Comparison of ENCODE assay signal across 15 cellular contexts in genomic region chr14:71398450-71398849, GRCh38.
DNase-seq lines count a peak whose midpoint lies in the region; ATAC-seq, FAIRE-seq and TF ChIP-seq lines count a peak whose summit lies in the region.
"Had no signal": no experiment of that assay in that cellular context is flagged by ENCODE, and none has a peak within 500 bp of the region (broad histone marks: within the 10 kb centered on the region; RNA-seq: fewer than 3 reads in every experiment).

No MANE protein-coding gene starts in this region.

- BruUV-seq in GM12878 (replicated peaks; lab: Mats Ljungman, UMichigan): TSS peak; percentile 93

- TF ChIP-seq EP300 in GM12878 (IDR thresholded peaks at IDR 0.05; ENCODE audit: borderline replicate concordance in 1 of 2, control insufficient read depth in 1 of 2, low read depth in 2 of 2, low read length in 2 of 2): no peak

- H3K4me3 Mint-ChIP-seq in CD4-positive, alpha-beta memory T cell: peak overlapping the region in 2 of 8 donors; percentile 23 to 60
- H3K4me3 Mint-ChIP-seq: neural progenitor cell had no signal

- peak overlapping the region; percentile 12 for H3K27ac ChIP-seq in CD4-positive, alpha-beta memory T cell (ENCODE audit: low read depth, low read length)
- peak overlapping the region; percentile 97 for H3K27ac ChIP-seq in GM12878 (ENCODE audit: control insufficient read depth, insufficient read depth)
- no peak overlapping the region for H3K27ac ChIP-seq in effector memory CD4-positive, alpha-beta T cell (ENCODE audit: insufficient read depth, low read length, poor library complexity, severe bottlenecking)
- H3K27ac ChIP-seq: neural progenitor cell had no signal

- 55% methylated on average over 3 of the region's 3 CpGs for WGBS in GM12878 (ENCODE audit: insufficient coverage, insufficient replicate concordance, low lambda C conversion rate, missing lambda C conversion rate)

- no peak for DNase-seq in CD4-positive, alpha-beta memory T cell
- DNase-seq in GM12878 (ENCODE audit: low read depth, low spot score) (peak; percentile 15), frontal cortex (ENCODE audit: low spot score in 2 of 2) (no peak), HUDEP-2 (lab: John Stamatoyannopoulos, UW; ENCODE audit: unreplicated experiment in 76 of 76) (no peak)
- DNase-seq in effector CD4-positive, alpha-beta T cell: no peak
- no peak for DNase-seq in effector memory CD4-positive, alpha-beta T cell
- DNase-seq: BE2C; NCI-H2171 treated with DMSO at 0.1 percent for 48 hours; stimulated activated naive CD4-positive, alpha-beta T cell treated with Interleukin-2 at 50 U/mL for 16 hours had no signal

- intact Hi-C loops in CD4-positive, alpha-beta memory T cell (cut with micrococcal nuclease): no loop called here
- intact Hi-C loops in GM12878 (cut with micrococcal nuclease; ENCODE audit: unreplicated experiment): loop anchor here (2.0 to 5.0 kb wide), 2 partner anchors 36 to 354 kb away; no protein-coding TSS in a partner anchor

- peaks cover 21% of the 10 kb centered on the region for H3K4me1 ChIP-seq in CD4-positive, alpha-beta memory T cell (ENCODE audit: insufficient read depth, low read length)
- H3K4me1 ChIP-seq in GM12878 (ENCODE audit: control insufficient read depth, insufficient read depth, low read length): peaks cover 27% of the 10 kb centered on the region
- H3K4me1 ChIP-seq in effector memory CD4-positive, alpha-beta T cell (ENCODE audit: control insufficient read depth, insufficient read depth, low read length, poor library complexity, severe bottlenecking): peaks cover 3% of the 10 kb centered on the region
- H3K4me1 ChIP-seq: BE2C had no signal

- ATAC-seq in GM21381 (IDR thresholded peaks at IDR 0.05; ENCODE audit: unreplicated experiment) (peak; percentile 15), HG03196 (IDR thresholded peaks at IDR 0.05; ENCODE audit: unreplicated experiment) (peak; percentile 7), GM12878 (peak; percentile 38)

- H2AFZ ChIP-seq in GM12878 (ENCODE audit: control insufficient read depth, low read depth, low read length): no peak overlapping the region
- H2AFZ ChIP-seq: neural progenitor cell had no signal

- H3K9ac ChIP-seq in GM12878 (ENCODE audit: control insufficient read depth, insufficient read depth, low read length): peak overlapping the region; percentile 41
- H3K9ac ChIP-seq: neural progenitor cell had no signal

- H3K27me3 Mint-ChIP-seq in CD4-positive, alpha-beta memory T cell: no peaks in the 10 kb centered on the region

- RAD21 ChIA-PET in GM12878 (lab: Charles Lee; ENCODE audit: unreplicated experiment): interaction anchor here (0.7 to 3.7 kb wide), 22 partner anchors 13 to 156 kb away, joined by 3 to 25 read pairs (median 4); no protein-coding TSS in a partner anchor

- no peak for TF ChIP-seq RAD21 in GM12878 (IDR thresholded peaks at IDR 0.05; ENCODE audit: insufficient read depth, low read depth, low read length)

- no peak for TF ChIP-seq POLR2A in GM12878 (IDR thresholded peaks at IDR 0.05; ENCODE audit: low read depth, low read length)

- no peak for TF ChIP-seq CTCF in GM12878 (IDR thresholded peaks at IDR 0.05 in 2 of 3, conservative IDR thresholded peaks at IDR 0.05 in 1 of 3; ENCODE audit: control insufficient read depth in 2 of 3, extremely low read depth in 1 of 3, insufficient read depth in 1 of 3, low read depth in 3 of 3, low read length in 3 of 3)

- SMC1A ChIA-PET in GM12878 (lab: Charles Lee; ENCODE audit: uncharacterized antibody, unreplicated experiment): interaction anchor here (0.7 to 4.1 kb wide), 20 partner anchors 11 to 219 kb away, joined by 3 to 50 read pairs (median 6); no protein-coding TSS in a partner anchor

- no peaks in the 10 kb centered on the region for H3K36me3 Mint-ChIP-seq in CD4-positive, alpha-beta memory T cell
- H3K36me3 Mint-ChIP-seq: neural progenitor cell had no signal

- in situ Hi-C loops in GM12878 (cut with MboI): no loop called here

- FAIRE-seq in GM12878 (lab: Jason Lieb, UNC) (peak; percentile 35), frontal cortex (lab: Jason Lieb, UNC) (no peak)
- FAIRE-seq: endothelial cell of umbilical vein, H54 had no signal

- peaks cover 85% of the 10 kb centered on the region for H3K79me2 ChIP-seq in GM12878 (ENCODE audit: control insufficient read depth, insufficient read depth, low read length)

- H3K36me3 ChIP-seq in CD4-positive, alpha-beta memory T cell (ENCODE audit: insufficient read depth, low read length): no peaks in the 10 kb centered on the region
- no peaks in the 10 kb centered on the region for H3K36me3 ChIP-seq in GM12878 (ENCODE audit: control insufficient read depth in 2 of 2, insufficient read depth in 2 of 2, low read length in 1 of 2)
- H3K36me3 ChIP-seq in effector memory CD4-positive, alpha-beta T cell (ENCODE audit: control insufficient read depth, insufficient read depth, low read length): no peaks in the 10 kb centered on the region
- H3K36me3 ChIP-seq: ascending aorta, BE2C, neural progenitor cell had no signal

- CTCF ChIA-PET in CD4-positive, alpha-beta memory T cell (lab: Charles Lee; ENCODE audit: partially characterized antibody): no interaction called here
- CTCF ChIA-PET in GM12878 (lab: Yijun Ruan, JAX): interaction anchor here (0.8 to 1.6 kb wide), 7 partner anchors 9 to 456 kb away, joined by 3 to 6 read pairs (median 4); no protein-coding TSS in a partner anchor

- no peaks in the 10 kb centered on the region for H3K9me3 Mint-ChIP-seq in CD4-positive, alpha-beta memory T cell
- H3K9me3 Mint-ChIP-seq: neural progenitor cell had no signal

- POLR2A ChIA-PET in CD4-positive, alpha-beta memory T cell (lab: Charles Lee; ENCODE audit: partially characterized antibody): interaction anchor here (1.0 kb wide), 1 partner anchor 77 kb away, joined by 3 read pairs; no protein-coding TSS in a partner anchor
- POLR2A ChIA-PET in GM12878 (lab: Charles Lee): interaction anchor here (0.7 to 3.7 kb wide), 10 partner anchors 10 to 77 kb away, joined by 3 to 13 read pairs (median 3); no protein-coding TSS in a partner anchor

- H3K4me1 Mint-ChIP-seq in CD4-positive, alpha-beta memory T cell: peaks cover 27 to 44% (median 31%) of the 10 kb centered on the region in 4 donors

- H3K4me3 ChIP-seq in CD4-positive, alpha-beta memory T cell (ENCODE audit: low read length in 2 of 2): no peak overlapping the region
- no peak overlapping the region for H3K4me3 ChIP-seq in GM12878
- no peak overlapping the region for H3K4me3 ChIP-seq in effector memory CD4-positive, alpha-beta T cell (ENCODE audit: insufficient read depth, low read depth, low read length, poor library complexity, severe bottlenecking)
- H3K4me3 ChIP-seq: ascending aorta, neural progenitor cell had no signal

- H4K20me1 ChIP-seq in GM12878 (ENCODE audit: control insufficient read depth, insufficient read depth): peaks cover 3% of the 10 kb centered on the region; the same call in 1 of the 2 replicates

- peak overlapping the region; percentile 75 to 96 (median 87) for H3K27ac Mint-ChIP-seq in CD4-positive, alpha-beta memory T cell
- H3K27ac Mint-ChIP-seq: neural progenitor cell had no signal

- peak overlapping the region; percentile 92 for H3K4me2 ChIP-seq in GM12878 (ENCODE audit: control insufficient read depth, insufficient read depth)
- H3K4me2 ChIP-seq: neural progenitor cell had no signal

- no peaks in the 10 kb centered on the region for H3K9me3 ChIP-seq in CD4-positive, alpha-beta memory T cell (ENCODE audit: control insufficient read depth in 1 of 2, low read length in 2 of 2)
- no peaks in the 10 kb centered on the region for H3K9me3 ChIP-seq in GM12878 (replicated peaks; ENCODE audit: control insufficient read depth, insufficient read depth, low read length)
- H3K9me3 ChIP-seq in effector memory CD4-positive, alpha-beta T cell (ENCODE audit: control insufficient read depth, low read length): no peaks in the 10 kb centered on the region
- H3K9me3 ChIP-seq: ascending aorta, BE2C had no signal

- H3K27me3 ChIP-seq in CD4-positive, alpha-beta memory T cell (ENCODE audit: insufficient read depth, low read length): no peaks in the 10 kb centered on the region
- H3K27me3 ChIP-seq in GM12878 (replicated peaks in 1 of 2; ENCODE audit: control insufficient read depth in 2 of 2, insufficient read depth in 2 of 2, low read length in 1 of 2): no peaks in the 10 kb centered on the region
- no peaks in the 10 kb centered on the region for H3K27me3 ChIP-seq in effector memory CD4-positive, alpha-beta T cell (replicated peaks; ENCODE audit: control insufficient read depth, insufficient read depth, low read length, poor library complexity, severe bottlenecking)
- H3K27me3 ChIP-seq: ascending aorta, BE2C, neural progenitor cell had no signal

TF ChIP-seq in GM12878, 131 proteins besides CTCF, POLR2A, EP300 and RAD21:
- TF ChIP-seq HDAC6 (IDR thresholded peaks at IDR 0.05; ENCODE audit: unreplicated experiment) (no peak), PKNOX1 (IDR thresholded peaks at IDR 0.05) (0 out of 2 replicates have a peak, but pooled peaks have one; percentile 44), ZNF622 (IDR thresholded peaks at IDR 0.05) (no peak)
